In the genomic region with DNA sequence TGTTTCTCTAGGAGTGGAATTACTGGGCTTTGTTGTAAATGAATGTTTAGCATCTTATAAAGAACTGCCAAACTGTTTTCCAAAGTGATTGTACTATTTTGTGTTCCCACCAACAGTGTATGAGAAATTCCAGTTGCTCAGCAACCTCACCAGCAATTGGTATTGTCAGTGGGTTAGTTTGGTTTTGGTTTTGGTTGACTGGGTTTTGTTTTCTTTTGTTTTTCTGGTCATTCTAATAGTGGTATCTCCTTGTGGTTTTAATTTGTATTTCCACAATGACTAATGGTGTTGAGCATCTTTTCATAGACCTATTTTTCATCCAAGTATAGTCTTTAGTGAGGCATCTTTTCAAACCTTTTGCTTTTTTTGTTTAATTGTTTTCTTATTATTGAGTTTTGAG, we compare ENCODE assay signal across 9 cellular contexts. TPM values are rescaled to one million over a fixed set of nuclear protein-coding genes. Genes with fewer than 3 reads are reported as not detected.
DNase-seq lines count a peak whose midpoint lies in the region; ATAC-seq and TF ChIP-seq lines count a peak whose summit lies in the region.
"Had no signal": no experiment of that assay in that cellular context is flagged by ENCODE, and none has a peak within 500 bp of the region (broad histone marks: within the 10 kb centered on the region; RNA-seq: fewer than 3 reads in every experiment).

No MANE protein-coding gene starts in this region.

- H3K9me3 Mint-ChIP-seq in activated naive CD4-positive, alpha-beta T cell treated with anti-CD3 and anti-CD28 coated beads, Interleukin-2, amount 50 U/mL, for 72 hours = no peaks in the 10 kb centered on the region

- H3K79me2 ChIP-seq in mammary epithelial cell (ENCODE audit: insufficient read depth, low read length) = no peaks in the 10 kb centered on the region

- H3K27me3 ChIP-seq in mammary epithelial cell (ENCODE audit: insufficient read depth, low read length) (no peaks in the 10 kb centered on the region), prostate gland (replicated peaks; ENCODE audit: insufficient read depth) (no peaks in the 10 kb centered on the region), right lobe of liver (no peaks in the 10 kb centered on the region)

- dilution Hi-C loops in mammary epithelial cell (cut with HindIII; ENCODE audit: low sequenced_read_pairs) = no loop called here

- ATAC-seq in activated naive CD4-positive, alpha-beta T cell treated with anti-CD3 and anti-CD28 coated beads, Interleukin-2, amount 50 U/mL, for 72 hours = peak; percentile 39 to 93
- ATAC-seq in HG03159 (IDR thresholded peaks at IDR 0.05; ENCODE audit: unreplicated experiment) (peak; percentile 91), right lobe of liver (no peak), left cardiac atrium (no peak)

- H3K36me3 ChIP-seq in mammary epithelial cell (ENCODE audit: insufficient read depth, low read length) (no peaks in the 10 kb centered on the region), prostate gland (no peaks in the 10 kb centered on the region), right lobe of liver (no peaks in the 10 kb centered on the region)

- no peak overlapping the region for H3K4me3 ChIP-seq in mammary epithelial cell (replicated peaks in 1 of 3; ENCODE audit: insufficient read depth in 1 of 3, low read depth in 2 of 3, low read length in 3 of 3)
- H3K4me3 ChIP-seq in prostate gland = no peak overlapping the region
- no peak overlapping the region for H3K4me3 ChIP-seq in right lobe of liver

- H3K36me3 Mint-ChIP-seq in activated naive CD4-positive, alpha-beta T cell treated with anti-CD3 and anti-CD28 coated beads, Interleukin-2, amount 50 U/mL, for 72 hours = peaks cover 0 to 6% of the 10 kb centered on the region in 2 donors

- no peak overlapping the region for H3K9ac ChIP-seq in mammary epithelial cell (ENCODE audit: insufficient read depth, low read length)

- DNase-seq in activated naive CD4-positive, alpha-beta T cell treated with anti-CD3 and anti-CD28 coated beads, Interleukin-2, amount 50 U/mL, for 72 hours (ENCODE audit: low spot score in 2 of 2) = no peak
- no peak for DNase-seq in activated naive CD4-positive, alpha-beta T cell treated with anti-CD3 and anti-CD28 coated beads, Interleukin-2, amount 50 U/mL, for 16 hours
- peak; percentile 87 for DNase-seq in mammary epithelial cell
- peak; percentile 78 for DNase-seq in stromal cell of bone marrow (ENCODE audit: low read depth)
- no peak for DNase-seq in prostate gland (ENCODE audit: low spot score)
- DNase-seq in right lobe of liver = no peak
- DNase-seq in left cardiac atrium = no peak
- DNase-seq: DND-41 had no signal

- intact Hi-C loops in mammary epithelial cell (cut with micrococcal nuclease) (loop anchor here (2.0 kb wide), 1 partner anchor 48 kb away; no protein-coding TSS in a partner anchor), prostate gland (cut with DNase I) (no loop called here), right lobe of liver (cut with DNase I) (no loop called here), left cardiac atrium (cut with DNase I) (no loop called here)

- no TSS peak for BruUV-seq in mammary epithelial cell (replicated peaks; lab: Mats Ljungman, UMichigan)

- no peak overlapping the region for H2AFZ ChIP-seq in mammary epithelial cell (ENCODE audit: low read depth, low read length)

- in situ Hi-C loops in mammary epithelial cell (cut with MboI; ENCODE audit: low sequenced_read_pairs in 2 of 2) = no loop called here

- CTCF ChIA-PET in mammary epithelial cell (lab: Charles Lee; ENCODE audit: low non-redundant PET) = no interaction called here

- TF ChIP-seq POLR2A in prostate gland (IDR thresholded peaks at IDR 0.05) (no peak), right lobe of liver (IDR thresholded peaks at IDR 0.05) (no peak)

- H4K20me1 ChIP-seq in mammary epithelial cell (ENCODE audit: insufficient read depth, low read length) = no peaks in the 10 kb centered on the region

- H3K27ac ChIP-seq in mammary epithelial cell (ENCODE audit: insufficient read depth, low read depth, low read length) (peak overlapping the region; percentile 7), prostate gland (no peak overlapping the region), right lobe of liver (no peak overlapping the region)

- TF ChIP-seq CTCF in mammary epithelial cell (conservative IDR thresholded peaks at IDR 0.05 in 1 of 2, IDR thresholded peaks at IDR 0.05 in 1 of 2; ENCODE audit: extremely low read depth in 1 of 2, insufficient read depth in 1 of 2, low read depth in 1 of 2, low read length in 2 of 2) (no peak), prostate gland (IDR thresholded peaks at IDR 0.05) (no peak), right lobe of liver (IDR thresholded peaks at IDR 0.05) (no peak)

- H3K4me2 ChIP-seq in mammary epithelial cell (ENCODE audit: insufficient read depth, low read depth, low read length) = no peak overlapping the region

- H3K4me1 ChIP-seq in mammary epithelial cell (ENCODE audit: insufficient read depth, low read length) = no peaks in the 10 kb centered on the region
- no peaks in the 10 kb centered on the region for H3K4me1 ChIP-seq in prostate gland (replicated peaks)
- no peaks in the 10 kb centered on the region for H3K4me1 ChIP-seq in right lobe of liver

- H3K27ac Mint-ChIP-seq in activated naive CD4-positive, alpha-beta T cell treated with anti-CD3 and anti-CD28 coated beads, Interleukin-2, amount 50 U/mL, for 72 hours = no peak overlapping the region

- H3K9me3 ChIP-seq in mammary epithelial cell (replicated peaks; ENCODE audit: insufficient read depth, low read length) = no peaks in the 10 kb centered on the region
- no peaks in the 10 kb centered on the region for H3K9me3 ChIP-seq in prostate gland
- no peaks in the 10 kb centered on the region for H3K9me3 ChIP-seq in right lobe of liver

RNA-seq across cellular contexts. Expression of a gene that starts 27.1 kb away (rescaled TPM):
- total RNA-seq in activated naive CD4-positive, alpha-beta T cell treated with anti-CD3 and anti-CD28 coated beads, Interleukin-2, amount 50 U/mL, for 72 hours = under 1 TPM; 0.08 to 0.09 TPM
- total RNA-seq in mammary epithelial cell (1 to 10 TPM; 7.4 to 8.5 TPM), prostate gland (10 to 100 TPM in 1 of 2 donors, 1 to 10 TPM in 1; 9.5 to 28.2 TPM), right lobe of liver (10 to 100 TPM in 1 of 6 experiments, 1 to 10 TPM in 4, under 1 TPM in 1; 0.97 to 10.8 (median 3.6) TPM), left cardiac atrium (10 to 100 TPM; 77.0 to 86.6 TPM)
- polyA plus RNA-seq in mammary epithelial cell = 3.7 TPM
- 1.5 TPM for polyA minus RNA-seq in mammary epithelial cell

Comparison
In these comparisons a context has a peak if more than half of its experiments do, and no peak if none do; other contexts are left out.
1. ATAC-seq: peak in activated naive CD4-positive, alpha-beta T cell treated with anti-CD3 and anti-CD28 coated beads, Interleukin-2, amount 50 U/mL, for 72 hours (2 of 2) and HG03159 (single experiment); none in right lobe of liver (0 of 4) and left cardiac atrium (0 of 2).
2. DNase-seq: peak in mammary epithelial cell (single experiment) and stromal cell of bone marrow (single experiment); none in activated naive CD4-positive, alpha-beta T cell treated with anti-CD3 and anti-CD28 coated beads, Interleukin-2, amount 50 U/mL, for 72 hours (0 of 2), activated naive CD4-positive, alpha-beta T cell treated with anti-CD3 and anti-CD28 coated beads, Interleukin-2, amount 50 U/mL, for 16 hours (single experiment), prostate gland (single experiment), right lobe of liver (0 of 3) and left cardiac atrium (single experiment).